ENCODE assay signal across 9 cellular contexts in genomic region chr3:61637088-61638051, GRCh38.
DNase-seq lines count a peak whose midpoint lies in the region; ATAC-seq and TF ChIP-seq lines count a peak whose summit lies in the region.
"Had no signal": no experiment of that assay in that cellular context is flagged by ENCODE, and none has a peak within 500 bp of the region (broad histone marks: within the 10 kb centered on the region; RNA-seq: fewer than 3 reads in every experiment).

No MANE protein-coding gene starts in this region.

- H3K36me3 ChIP-seq in thoracic aorta, result no peaks in the 10 kb centered on the region

- peak; percentile 89 for DNase-seq in fibroblast of villous mesenchyme (ENCODE audit: low read depth)
- DNase-seq in thoracic aorta (ENCODE audit: low spot score), result no peak
- DNase-seq in NOMO-1 treated with dmso at 0.1 percent for 144 hours (lab: John Stamatoyannopoulos, UW; ENCODE audit: unreplicated experiment), result no peak
- no peak for DNase-seq in dedifferentiated amniotic fluid mesenchymal stem cell (ENCODE audit: extremely low spot score)
- DNase-seq in NCI-H345 treated with DMSO at 0.1 percent for 48 hours (lab: John Stamatoyannopoulos, UW; ENCODE audit: unreplicated experiment), result no peak

- no peaks in the 10 kb centered on the region for H3K27me3 ChIP-seq in thoracic aorta (replicated peaks; ENCODE audit: insufficient read depth)

- H3K27ac ChIP-seq in thoracic aorta, result peak overlapping the region; percentile 34 to 36
- H3K27ac ChIP-seq: epithelial cell of prostate had no signal

- no peak for TF ChIP-seq CTCF in fibroblast of villous mesenchyme (IDR thresholded peaks at IDR 0.05; ENCODE audit: insufficient read depth, low read depth, low read length)
- no peak for TF ChIP-seq CTCF in thoracic aorta (IDR thresholded peaks at IDR 0.05)

- H3K4me3 ChIP-seq in fibroblast of villous mesenchyme (ENCODE audit: low read depth, low read length), result peak overlapping the region; percentile 47
- peak overlapping the region; percentile 57 for H3K4me3 ChIP-seq in thoracic aorta

- ATAC-seq in GM19452 (IDR thresholded peaks at IDR 0.05; ENCODE audit: unreplicated experiment), result peak; percentile 68
- ATAC-seq in HG03439 (IDR thresholded peaks at IDR 0.05; ENCODE audit: unreplicated experiment), result peak; percentile 94
- peak; percentile 36 for ATAC-seq in thoracic aorta (ENCODE audit: insufficient number of reproducible peaks, low FRiP score, low read depth)
- ATAC-seq in GM18868 (IDR thresholded peaks at IDR 0.05; ENCODE audit: unreplicated experiment), result no peak

- no peaks in the 10 kb centered on the region for H3K9me3 ChIP-seq in thoracic aorta

- H3K4me1 ChIP-seq in thoracic aorta (ENCODE audit: control insufficient read depth in 1 of 2, low read depth in 2 of 2), result peaks cover 4 to 12% of the 10 kb centered on the region in 2 donors
